1 cellular context compared by ENCODE assay signal in genomic region chr1:154574715-154575114, GRCh38.
TF ChIP-seq lines count a peak whose summit lies in the region.

No MANE protein-coding gene starts in this region.

TF ChIP-seq in SK-N-SH treated with all-trans-retinoic acid at 6 μM for 48 hours, 23 proteins besides CTCF, POLR2A, EP300 and RAD21 (continued from another document):
- TF ChIP-seq PATZ1 (CRISPR knock-in tag; IDR thresholded peaks at IDR 0.05; ENCODE audit: borderline replicate concordance) = no peak
- no peak for TF ChIP-seq RARB (CRISPR knock-in tag; IDR thresholded peaks at IDR 0.05)
- no peak for TF ChIP-seq ZC3H10 (CRISPR knock-in tag; IDR thresholded peaks at IDR 0.05)
- no peak for TF ChIP-seq TSHZ2 (CRISPR knock-in tag; IDR thresholded peaks at IDR 0.05)
- no peak for TF ChIP-seq ZNF565 (CRISPR knock-in tag; conservative IDR thresholded peaks at IDR 0.05; ENCODE audit: low read depth)
- TF ChIP-seq SNAI2 (CRISPR knock-in tag; IDR thresholded peaks at IDR 0.05) = no peak
- TF ChIP-seq GLIS3 (CRISPR knock-in tag; IDR thresholded peaks at IDR 0.05) = no peak
- no peak for TF ChIP-seq ZNF8 (CRISPR knock-in tag; IDR thresholded peaks at IDR 0.05)
